ENCODE assay signal across 10 cellular contexts in the genomic region with DNA sequence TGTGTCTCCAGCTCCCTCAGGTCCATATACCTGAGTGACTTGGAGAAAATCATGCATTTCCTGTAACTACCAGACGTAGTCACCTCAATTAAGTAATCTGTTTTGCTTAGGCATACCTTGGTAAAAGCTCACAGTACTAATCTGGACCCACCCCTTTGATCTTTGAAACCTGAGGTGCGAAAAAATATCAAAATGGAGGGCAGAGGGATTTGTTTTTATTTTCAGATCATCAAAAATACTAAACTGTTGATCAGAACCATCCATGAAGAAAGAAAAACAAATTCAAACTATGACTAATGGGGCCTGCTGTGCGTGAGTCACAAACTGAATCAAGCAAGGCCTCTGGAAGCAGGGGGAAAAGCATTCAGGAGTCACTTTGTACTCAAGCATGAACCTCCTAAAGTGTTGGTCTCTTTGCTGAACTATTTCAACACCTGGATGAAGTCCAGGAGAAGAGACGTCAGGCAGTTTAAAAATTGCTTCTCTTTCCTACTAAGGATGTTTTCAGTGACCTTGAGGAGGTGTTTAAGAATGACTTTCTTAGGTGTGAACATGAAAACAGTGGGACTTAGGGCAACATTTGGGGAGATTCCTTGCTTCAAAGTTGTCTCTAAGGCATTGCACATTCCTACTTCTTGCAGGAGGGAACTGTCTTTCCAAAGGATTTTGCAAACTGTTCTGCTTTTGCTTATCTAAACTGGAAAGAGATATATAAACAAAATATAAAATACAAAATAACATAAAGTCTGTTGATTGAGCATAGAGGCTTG.
DNase-seq lines count a peak whose midpoint lies in the region; ATAC-seq and TF ChIP-seq lines count a peak whose summit lies in the region.
"Had no signal": no experiment of that assay in that cellular context is flagged by ENCODE, and none has a peak within 500 bp of the region (broad histone marks: within the 10 kb centered on the region; RNA-seq: fewer than 3 reads in every experiment).

No MANE protein-coding gene starts in this region.

- H3K4me3 ChIP-seq in BJ (ENCODE audit: low read depth, low read length) = no peak overlapping the region
- H3K4me3 ChIP-seq: SK-N-MC, spleen had no signal

- POLR2A ChIA-PET in BJ (lab: Charles Lee) = interaction anchor here (0.6 kb wide), 1 partner anchor 153 kb away, joined by 6 read pairs; no protein-coding TSS in a partner anchor

- ATAC-seq in GM18502 (IDR thresholded peaks at IDR 0.05; ENCODE audit: poor library complexity, unreplicated experiment) = no peak

- no peaks in the 10 kb centered on the region for H3K36me3 ChIP-seq in BJ (ENCODE audit: control insufficient read depth, insufficient read depth, low read length)
- H3K36me3 ChIP-seq: spleen had no signal

- CTCF ChIA-PET in BJ (lab: Yijun Ruan, JAX) = interaction anchor here (1.3 kb wide), 1 partner anchor 291 kb away, joined by 3 read pairs; no protein-coding TSS in a partner anchor

- DNase-seq in BJ (ENCODE audit: low read depth) (peak; percentile 91), RKO (ENCODE audit: low spot score) (peak; percentile 83), fibroblast of the conjunctiva (ENCODE audit: low read depth) (peak; percentile 98), pons (ENCODE audit: low spot score) (peak; percentile 28), NCI-H1105 treated with DMSO at 0.1 percent for 48 hours (lab: John Stamatoyannopoulos, UW) (no peak)
- DNase-seq in activated T-cell treated with anti-CD3 and anti-CD28 coated beads, Interleukin-2, amount 50 U/mL, for 1 hour = no peak
- DNase-seq in activated CD4-positive, alpha-beta T cell treated with anti-CD3 and anti-CD28 coated beads, Interleukin-2, amount 50 U/mL, for 48 hours = no peak
- DNase-seq: spleen had no signal

- no peak for TF ChIP-seq CTCF in BJ (IDR thresholded peaks at IDR 0.05; ENCODE audit: insufficient read depth, low read depth, low read length)

- no peaks in the 10 kb centered on the region for H3K27me3 ChIP-seq in BJ (ENCODE audit: control insufficient read depth, insufficient read depth, low read length)
- H3K27me3 ChIP-seq: spleen had no signal

Comparison
In these comparisons a context has a peak if more than half of its experiments do, and no peak if none do; other contexts are left out.
1. DNase-seq: peak in BJ (single experiment), RKO (single experiment), fibroblast of the conjunctiva (single experiment) and pons (single experiment); none in NCI-H1105 treated with DMSO at 0.1 percent for 48 hours (single experiment), activated T-cell treated with anti-CD3 and anti-CD28 coated beads, Interleukin-2, amount 50 U/mL, for 1 hour (single experiment) and activated CD4-positive, alpha-beta T cell treated with anti-CD3 and anti-CD28 coated beads, Interleukin-2, amount 50 U/mL, for 48 hours (0 of 2).